8 cellular contexts compared by ENCODE assay signal in genomic region chr20:34877002-34877264, GRCh38. TPM values are rescaled to one million over a fixed set of nuclear protein-coding genes. Genes with fewer than 3 reads are reported as not detected.
A peak's percentile ranks its signal among the peaks of the same experiment; 100 is the strongest.
DNase-seq lines count a peak whose midpoint lies in the region; ATAC-seq, FAIRE-seq and TF ChIP-seq lines count a peak whose summit lies in the region.

No MANE protein-coding gene starts in this region.

- TF ChIP-seq POLR2A in HepG2 (IDR thresholded peaks at IDR 0.05; ENCODE audit: insufficient read depth in 1 of 2, low read depth in 2 of 2, low read length in 2 of 2) = no peak

- in situ Hi-C loops in HepG2 (cut with HindIII; ENCODE audit: extremely low pct_ligation_motif_present, low pct_unique_long_range_greater_than_20kb) = loop anchor here (10.0 kb wide), 1 partner anchor 388 kb away; no protein-coding TSS in a partner anchor

- H3K27me3 Mint-ChIP-seq in activated CD8-positive, alpha-beta memory T cell treated with anti-CD3 and anti-CD28 coated beads, Interleukin-2, amount 10 ng/mL, durations not matched to agents 7 days and 5 days = peaks cover 9% of the 10 kb centered on the region

- H3K36me3 Mint-ChIP-seq in activated CD8-positive, alpha-beta memory T cell treated with anti-CD3 and anti-CD28 coated beads, Interleukin-2, amount 10 ng/mL, durations not matched to agents 7 days and 5 days = peaks cover 6% of the 10 kb centered on the region

- H3K36me3 ChIP-seq in ascending aorta (no peaks in the 10 kb centered on the region), HepG2 (replicated peaks in 1 of 2; ENCODE audit: control insufficient read depth in 1 of 2, insufficient read depth in 2 of 2, low read length in 2 of 2) (no peaks in the 10 kb centered on the region), thymus (ENCODE audit: control insufficient read depth, insufficient read depth) (no peaks in the 10 kb centered on the region)

- no peak for TF ChIP-seq RAD21 in HepG2 (CRISPR knock-in tag; IDR thresholded peaks at IDR 0.05)

- TF ChIP-seq EP300 in HepG2 (IDR thresholded peaks at IDR 0.05; ENCODE audit: low read depth in 2 of 2, low read length in 2 of 2) = no peak
- no peak for TF ChIP-seq EP300 in HepG2 (CRISPR knock-in tag; IDR thresholded peaks at IDR 0.05; ENCODE audit: borderline replicate concordance)

- no peak for DNase-seq in activated CD8-positive, alpha-beta memory T cell treated with anti-CD3 and anti-CD28 coated beads, Interleukin-2, amount 10 ng/mL, durations not matched to agents 7 days and 5 days
- DNase-seq in activated CD8-positive, alpha-beta memory T cell treated with anti-CD3 and anti-CD28 coated beads, Interleukin-2, amount 50 U/mL, for 48 hours = no peak
- no peak for DNase-seq in ascending aorta (ENCODE audit: low spot score in 2 of 2)
- DNase-seq in HepG2 (ENCODE audit: low spot score) = no peak
- no peak for DNase-seq in NOMO-1 treated with DMSO at 0.1 percent for 48 hours (lab: John Stamatoyannopoulos, UW; ENCODE audit: unreplicated experiment)
- DNase-seq in HT-29 (ENCODE audit: low spot score) = no peak

- peak overlapping the region; percentile 80 for H3K27ac Mint-ChIP-seq in activated CD8-positive, alpha-beta memory T cell treated with anti-CD3 and anti-CD28 coated beads, Interleukin-2, amount 10 ng/mL, durations not matched to agents 7 days and 5 days

- peak overlapping the region; percentile 70 for H2AFZ ChIP-seq in HepG2 (ENCODE audit: low read length)

- H3K27ac ChIP-seq in ascending aorta (peak overlapping the region; percentile 91 to 97), HepG2 (ENCODE audit: extremely low read length, insufficient read depth, low read length) (peak overlapping the region; percentile 71), thymus (ENCODE audit: low read depth) (no peak overlapping the region)

- peaks cover 56% of the 10 kb centered on the region for H3K4me1 Mint-ChIP-seq in activated CD8-positive, alpha-beta memory T cell treated with anti-CD3 and anti-CD28 coated beads, Interleukin-2, amount 10 ng/mL, durations not matched to agents 7 days and 5 days

- TF ChIP-seq CTCF in ascending aorta (IDR thresholded peaks at IDR 0.05) (no peak), HepG2 (CRISPR knock-in tag; IDR thresholded peaks at IDR 0.05) (no peak)

- H3K9me3 Mint-ChIP-seq in activated CD8-positive, alpha-beta memory T cell treated with anti-CD3 and anti-CD28 coated beads, Interleukin-2, amount 10 ng/mL, durations not matched to agents 7 days and 5 days (ENCODE audit: low read depth) = no peaks in the 10 kb centered on the region

- intact Hi-C loops in ascending aorta (cut with DNase I) = loop anchor here (1.0 to 5.0 kb wide), 2 partner anchors 45 to 170 kb away; no protein-coding TSS in a partner anchor
- intact Hi-C loops in HepG2 (cut with micrococcal nuclease; ENCODE audit: unreplicated experiment) = loop anchor here (2.0 to 5.0 kb wide), 2 partner anchors 216 to 330 kb away; partner anchors contain the start of gene TRPC4AP

- H3K4me1 ChIP-seq in ascending aorta = peaks cover 0 to 19% of the 10 kb centered on the region in 2 donors
- H3K4me1 ChIP-seq in HepG2 (ENCODE audit: insufficient read depth, low read length) = peaks cover 55% of the 10 kb centered on the region
- peaks cover 12% of the 10 kb centered on the region for H3K4me1 ChIP-seq in thymus (ENCODE audit: control insufficient read depth, insufficient read depth, low read length)

- H3K79me2 ChIP-seq in HepG2 (ENCODE audit: insufficient read depth, low read length) = peaks cover 34% of the 10 kb centered on the region

- BruUV-seq in HepG2 (replicated peaks; lab: Mats Ljungman, UMichigan) = no TSS peak

- 3% methylated on average over 12 of the region's 12 CpGs for WGBS in HepG2 (ENCODE audit: low lambda C conversion rate)
- WGBS in thymus = 10% methylated on average over 12 of the region's 12 CpGs

- ATAC-seq in activated CD8-positive, alpha-beta memory T cell treated with anti-CD3 and anti-CD28 coated beads, Interleukin-2, amount 10 ng/mL, durations not matched to agents 7 days and 5 days = no peak
- no peak for ATAC-seq in HepG2
- ATAC-seq in GM21360 (IDR thresholded peaks at IDR 0.05; ENCODE audit: unreplicated experiment) = no peak

- H3K9me3 ChIP-seq in ascending aorta (no peaks in the 10 kb centered on the region), HepG2 (ENCODE audit: low read length) (no peaks in the 10 kb centered on the region), thymus (ENCODE audit: control insufficient read depth) (no peaks in the 10 kb centered on the region)

- H4K20me1 ChIP-seq in HepG2 (ENCODE audit: insufficient read depth, low read length) = 0 out of 2 replicates have a peak, but pooled peaks cover 4% of the 10 kb centered on the region

- H3K4me3 Mint-ChIP-seq in activated CD8-positive, alpha-beta memory T cell treated with anti-CD3 and anti-CD28 coated beads, Interleukin-2, amount 10 ng/mL, durations not matched to agents 7 days and 5 days = peak overlapping the region; percentile 87

- POLR2A ChIA-PET in HepG2 (lab: Yijun Ruan, JAX) = interaction anchor here (1.3 to 4.1 kb wide), 13 partner anchors 8 to 409 kb away, joined by 3 to 126 read pairs (median 5); partner anchors contain the start of genes EIF6, GSS, MYH7B and NCOA6

- H3K4me3 ChIP-seq in ascending aorta (peak overlapping the region; percentile 97 to 99), HepG2 (replicated peaks in 1 of 3; ENCODE audit: insufficient read depth in 1 of 3, low read depth in 2 of 3, low read length in 3 of 3) (peak overlapping the region; percentile 85 to 95 (median 93)), thymus (ENCODE audit: low read length) (peak overlapping the region; percentile 78)

- no peak for FAIRE-seq in HepG2 (lab: Jason Lieb, UNC)

- H3K4me2 ChIP-seq in HepG2 (ENCODE audit: low read depth, low read length) = peak overlapping the region; percentile 91

- H3K27me3 ChIP-seq in ascending aorta = no peaks in the 10 kb centered on the region
- peaks cover 0 to 5% of the 10 kb centered on the region in 2 experiments; a peak in 1 of 5 replicates for H3K27me3 ChIP-seq in HepG2 (ENCODE audit: control insufficient read depth in 1 of 2, insufficient read depth in 2 of 2, low read length in 2 of 2)
- H3K27me3 ChIP-seq in thymus (ENCODE audit: control insufficient read depth, insufficient read depth) = peaks cover 5% of the 10 kb centered on the region

- CTCF ChIA-PET in activated CD8-positive, alpha-beta memory T cell treated with anti-CD3 and anti-CD28 coated beads, Interleukin-2, amount 10 ng/mL, durations not matched to agents 7 days and 5 days (lab: Charles Lee) = interaction anchor here (0.7 to 8.6 kb wide), 6 partner anchors 25 to 564 kb away, joined by 3 to 168 read pairs (median 3); partner anchors contain the start of genes GSS and MYH7B
- CTCF ChIA-PET in HepG2 (lab: Yijun Ruan, JAX; ENCODE audit: low intra/inter-chr PET ratio, low total read pairs) = interaction anchor here (6.7 kb wide), 1 partner anchor 83 kb away, joined by 123 read pairs; the partner anchor contains the start of genes GSS and MYH7B

- peak overlapping the region; percentile 88 for H3K9ac ChIP-seq in HepG2 (ENCODE audit: insufficient read depth, low read depth, low read length)

RNA-seq across cellular contexts. Expression of gene ACSS2, which starts 0.5 kb away (rescaled TPM):
- total RNA-seq in activated CD8-positive, alpha-beta memory T cell treated with anti-CD3 and anti-CD28 coated beads, Interleukin-2, amount 10 ng/mL, durations not matched to agents 7 days and 5 days = 10 to 100 TPM in 1 of 2 experiments, 1 to 10 TPM in 1; 8.9 to 22.5 TPM
- total RNA-seq in ascending aorta = 156 TPM
- 89.7 and 91.7 TPM in 2 replicates for total RNA-seq in HepG2 (2016; rRNA removed; fragmentation: Illumina TruSeq; extraction: Trizol)
- total RNA-seq in HepG2 (2016; cell fraction: cytosol; rRNA removed; fragmentation: Illumina TruSeq; extraction: Trizol; ENCODE audit: low read depth) = 21.5 and 23.1 TPM in 2 replicates
- total RNA-seq in HepG2 (2016; cell fraction: insoluble cytoplasmic fraction; rRNA removed; fragmentation: Illumina TruSeq; extraction: Trizol) = 83.3 and 83.7 TPM in 2 replicates
- total RNA-seq in HepG2 (2016; cell fraction: membrane; rRNA removed; fragmentation: Illumina TruSeq; extraction: Trizol) = 39.3 and 39.5 TPM in 2 replicates
- total RNA-seq in HepG2 (2016; cell fraction: nucleus; rRNA removed; fragmentation: Illumina TruSeq; extraction: Trizol) = 83.7 and 88.6 TPM in 2 replicates
- polyA plus RNA-seq in HepG2 (2011; rRNA removed) = 72.8 and 120 TPM in 2 replicates
- 48.2 and 82.4 TPM in 2 replicates for polyA plus RNA-seq in HepG2 (2011; cell fraction: cytosol; rRNA removed)
- 193 and 292 TPM in 2 replicates for polyA plus RNA-seq in HepG2 (2011; cell fraction: nucleus; rRNA removed)
- polyA plus RNA-seq in HepG2 (2012) = 108 and 131 TPM in 2 replicates
- polyA plus RNA-seq in HepG2 (2016; cell fraction: cytosol; fragmentation: Illumina TruSeq; extraction: Trizol; ENCODE audit: low read depth) = 17.6 and 18.7 TPM in 2 replicates
- polyA plus RNA-seq in HepG2 (2016; cell fraction: insoluble cytoplasmic fraction; fragmentation: Illumina TruSeq; extraction: Trizol; ENCODE audit: low read depth) = 87.7 and 90.8 TPM in 2 replicates
- polyA plus RNA-seq in HepG2 (2016; cell fraction: membrane; fragmentation: Illumina TruSeq; extraction: Trizol; ENCODE audit: low read depth) = 29.1 and 35.3 TPM in 2 replicates
- 176 and 178 TPM in 2 replicates for polyA plus RNA-seq in HepG2 (2016; cell fraction: nucleus; fragmentation: Illumina TruSeq; extraction: Trizol; ENCODE audit: insufficient read depth, low read depth)
- 155 and 246 TPM in 2 replicates for polyA minus RNA-seq in HepG2 (2011; rRNA and poly(A)+ RNA removed; ENCODE audit: low replicate concordance)
- 49.2 and 69.9 TPM in 2 replicates for polyA minus RNA-seq in HepG2 (2011; cell fraction: cytosol; rRNA and poly(A)+ RNA removed)
- 157 and 295 TPM in 2 replicates for polyA minus RNA-seq in HepG2 (2011; cell fraction: nucleus; rRNA and poly(A)+ RNA removed)
- 26.1 TPM for polyA plus RNA-seq in thymus
- total RNA-seq in HT-29 (2014; rRNA removed; shearing (Covaris generic)) = 27.9 and 43.7 TPM in 2 replicates

RNA-seq across cellular contexts. Expression of gene GGT7, which starts 4.3 kb away (rescaled TPM):
- 1 to 10 TPM; 3.5 to 4.6 TPM for total RNA-seq in activated CD8-positive, alpha-beta memory T cell treated with anti-CD3 and anti-CD28 coated beads, Interleukin-2, amount 10 ng/mL, durations not matched to agents 7 days and 5 days
- total RNA-seq in ascending aorta = 25.5 TPM
- total RNA-seq in HepG2 (2016; rRNA removed; fragmentation: Illumina TruSeq; extraction: Trizol) = 1.9 and 6.6 TPM in 2 replicates
- total RNA-seq in HepG2 (2016; cell fraction: cytosol; rRNA removed; fragmentation: Illumina TruSeq; extraction: Trizol; ENCODE audit: low read depth) = 0.97 and 1.8 TPM in 2 replicates
- 2.1 and 7.0 TPM in 2 replicates for total RNA-seq in HepG2 (2016; cell fraction: insoluble cytoplasmic fraction; rRNA removed; fragmentation: Illumina TruSeq; extraction: Trizol)
- total RNA-seq in HepG2 (2016; cell fraction: membrane; rRNA removed; fragmentation: Illumina TruSeq; extraction: Trizol) = 1.3 and 1.9 TPM in 2 replicates
- 13.6 and 13.8 TPM in 2 replicates for total RNA-seq in HepG2 (2016; cell fraction: nucleus; rRNA removed; fragmentation: Illumina TruSeq; extraction: Trizol)
- polyA plus RNA-seq in HepG2 (2011; rRNA removed) = 23.0 and 35.3 TPM in 2 replicates
- polyA plus RNA-seq in HepG2 (2011; cell fraction: cytosol; rRNA removed) = 8.5 and 11.9 TPM in 2 replicates
- 155 and 166 TPM in 2 replicates for polyA plus RNA-seq in HepG2 (2011; cell fraction: nucleus; rRNA removed)
- polyA plus RNA-seq in HepG2 (2012) = 16.1 and 18.7 TPM in 2 replicates
- 2.2 and 2.3 TPM in 2 replicates for polyA plus RNA-seq in HepG2 (2016; cell fraction: cytosol; fragmentation: Illumina TruSeq; extraction: Trizol; ENCODE audit: low read depth)
- polyA plus RNA-seq in HepG2 (2016; cell fraction: insoluble cytoplasmic fraction; fragmentation: Illumina TruSeq; extraction: Trizol; ENCODE audit: low read depth) = 3.9 and 4.4 TPM in 2 replicates
- polyA plus RNA-seq in HepG2 (2016; cell fraction: membrane; fragmentation: Illumina TruSeq; extraction: Trizol; ENCODE audit: low read depth) = 2.5 and 2.7 TPM in 2 replicates
- polyA plus RNA-seq in HepG2 (2016; cell fraction: nucleus; fragmentation: Illumina TruSeq; extraction: Trizol; ENCODE audit: insufficient read depth, low read depth) = 54.9 and 57.9 TPM in 2 replicates
- 0.12 and 38.2 TPM in 2 replicates for polyA minus RNA-seq in HepG2 (2011; rRNA and poly(A)+ RNA removed; ENCODE audit: low replicate concordance)
- polyA minus RNA-seq in HepG2 (2011; cell fraction: cytosol; rRNA and poly(A)+ RNA removed) = 6.3 and 6.5 TPM in 2 replicates
- polyA minus RNA-seq in HepG2 (2011; cell fraction: nucleus; rRNA and poly(A)+ RNA removed) = 31.0 and 37.2 TPM in 2 replicates
- polyA plus RNA-seq in thymus = 19.4 TPM
- total RNA-seq in HT-29 (2014; rRNA removed; shearing (Covaris generic)) = 2.0 and 2.4 TPM in 2 replicates

RNA-seq across cellular contexts. Expression of gene NCOA6, which starts 51.5 kb away (rescaled TPM):
- total RNA-seq in activated CD8-positive, alpha-beta memory T cell treated with anti-CD3 and anti-CD28 coated beads, Interleukin-2, amount 10 ng/mL, durations not matched to agents 7 days and 5 days = 10 to 100 TPM; 29.5 to 34.0 TPM
- total RNA-seq in ascending aorta = 21.6 TPM
- 11.2 and 27.2 TPM in 2 replicates for total RNA-seq in HepG2 (2016; rRNA removed; fragmentation: Illumina TruSeq; extraction: Trizol)
- total RNA-seq in HepG2 (2016; cell fraction: cytosol; rRNA removed; fragmentation: Illumina TruSeq; extraction: Trizol; ENCODE audit: low read depth) = 10.4 and 11.1 TPM in 2 replicates
- 10.0 and 21.9 TPM in 2 replicates for total RNA-seq in HepG2 (2016; cell fraction: insoluble cytoplasmic fraction; rRNA removed; fragmentation: Illumina TruSeq; extraction: Trizol)
- 15.1 and 15.3 TPM in 2 replicates for total RNA-seq in HepG2 (2016; cell fraction: membrane; rRNA removed; fragmentation: Illumina TruSeq; extraction: Trizol)
- 16.1 and 18.2 TPM in 2 replicates for total RNA-seq in HepG2 (2016; cell fraction: nucleus; rRNA removed; fragmentation: Illumina TruSeq; extraction: Trizol)
- 28.6 and 29.3 TPM in 2 replicates for polyA plus RNA-seq in HepG2 (2011; rRNA removed)
- 19.8 and 22.7 TPM in 2 replicates for polyA plus RNA-seq in HepG2 (2011; cell fraction: cytosol; rRNA removed)
- polyA plus RNA-seq in HepG2 (2011; cell fraction: nucleus; rRNA removed) = 20.8 and 22.2 TPM in 2 replicates
- polyA plus RNA-seq in HepG2 (2012) = 30.9 and 32.8 TPM in 2 replicates
- 2.3 and 3.5 TPM in 2 replicates for polyA plus RNA-seq in HepG2 (2016; cell fraction: cytosol; fragmentation: Illumina TruSeq; extraction: Trizol; ENCODE audit: low read depth)
- polyA plus RNA-seq in HepG2 (2016; cell fraction: insoluble cytoplasmic fraction; fragmentation: Illumina TruSeq; extraction: Trizol; ENCODE audit: low read depth) = 41.2 and 43.1 TPM in 2 replicates
- polyA plus RNA-seq in HepG2 (2016; cell fraction: membrane; fragmentation: Illumina TruSeq; extraction: Trizol; ENCODE audit: low read depth) = 11.7 and 12.0 TPM in 2 replicates
- 38.3 and 46.0 TPM in 2 replicates for polyA plus RNA-seq in HepG2 (2016; cell fraction: nucleus; fragmentation: Illumina TruSeq; extraction: Trizol; ENCODE audit: insufficient read depth, low read depth)
- 27.6 and 32.8 TPM in 2 replicates for polyA minus RNA-seq in HepG2 (2011; rRNA and poly(A)+ RNA removed; ENCODE audit: low replicate concordance)
- 23.1 and 25.6 TPM in 2 replicates for polyA minus RNA-seq in HepG2 (2011; cell fraction: cytosol; rRNA and poly(A)+ RNA removed)
- 31.0 and 33.2 TPM in 2 replicates for polyA minus RNA-seq in HepG2 (2011; cell fraction: nucleus; rRNA and poly(A)+ RNA removed)
- polyA plus RNA-seq in thymus = 35.6 TPM
- total RNA-seq in HT-29 (2014; rRNA removed; shearing (Covaris generic)) = 8.5 and 12.5 TPM in 2 replicates
